In the genomic region with DNA sequence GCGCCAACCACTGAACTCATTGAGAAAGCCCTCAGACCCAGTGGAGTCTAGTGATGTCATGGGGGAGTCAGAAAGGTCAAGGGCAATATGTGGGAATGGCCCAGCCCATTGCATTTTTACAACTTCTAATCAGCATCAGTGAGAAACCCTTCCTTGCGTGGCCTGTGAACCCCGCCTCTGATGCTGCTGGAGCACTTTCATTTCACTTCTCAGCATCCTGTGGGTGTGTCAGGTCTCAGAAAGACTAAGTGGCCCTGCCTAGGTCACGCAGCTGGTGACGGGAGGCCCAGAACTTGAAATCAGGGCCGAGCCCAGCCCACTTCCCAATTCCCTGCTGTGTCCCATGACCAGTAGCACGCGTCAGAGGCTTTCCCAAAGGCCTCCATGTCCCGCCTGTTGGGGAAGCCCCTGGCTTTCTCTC, we compare ENCODE assay signal across 9 cellular contexts. TPM values are rescaled to one million over a fixed set of nuclear protein-coding genes. Genes with fewer than 3 reads are reported as not detected.
DNase-seq lines count a peak whose midpoint lies in the region; ATAC-seq, FAIRE-seq and TF ChIP-seq lines count a peak whose summit lies in the region.
"Had no signal": no experiment of that assay in that cellular context is flagged by ENCODE, and none has a peak within 500 bp of the region (broad histone marks: within the 10 kb centered on the region; RNA-seq: fewer than 3 reads in every experiment).

No MANE protein-coding gene starts in this region.

- ATAC-seq in HG03432 (IDR thresholded peaks at IDR 0.05; ENCODE audit: unreplicated experiment) = peak; percentile 67

- peak; percentile 98 for FAIRE-seq in GM12891 (lab: Jason Lieb, UNC)

- DNase-seq in GM12891 (ENCODE audit: insufficient read length, low spot score) = peak; percentile 73
- DNase-seq in activated T-helper 1 cell treated with Interleukin-2 at 50 U/mL for 16 hours (ENCODE audit: low read depth) = peak; percentile 52
- peak; percentile 75 for DNase-seq in stimulated activated CD4-positive, alpha-beta T cell treated with anti-CD3 and anti-CD28 coated beads, Interleukin-15, amount 100 ng/mL, for 24 hours
- no peak for DNase-seq in NCI-H2107 (lab: John Stamatoyannopoulos, UW)
- DNase-seq in Kasumi-1 (lab: John Stamatoyannopoulos, UW) = no peak
- DNase-seq in OCI-M1 (lab: John Stamatoyannopoulos, UW) = no peak
- no peak for DNase-seq in RKO (ENCODE audit: low spot score)
- DNase-seq: SJCRH30 had no signal

- TF ChIP-seq POLR2A in GM12891 (IDR thresholded peaks at IDR 0.05; ENCODE audit: low read depth, low read length) = no peak

TF ChIP-seq in GM12891, 5 proteins besides CTCF, POLR2A, EP300 and RAD21:
- TF ChIP-seq TAF1 (IDR thresholded peaks at IDR 0.05; ENCODE audit: low read depth, low read length) = no peak
- TF ChIP-seq POLR2AphosphoS5 (IDR thresholded peaks at IDR 0.05; ENCODE audit: low read depth, low read length) = no peak
- no peak for TF ChIP-seq PAX5 (IDR thresholded peaks at IDR 0.05; ENCODE audit: insufficient read depth, low read length, severe bottlenecking)
- TF ChIP-seq SPI1 (IDR thresholded peaks at IDR 0.05; ENCODE audit: low read depth, low read length) = 0 out of 2 replicates have a peak, but pooled peaks have one; percentile 22

RNA-seq across cellular contexts. Expression of gene DNAI2, which starts 6.1 kb away (rescaled TPM):
- 0.33 TPM for polyA plus RNA-seq in GM12891 (2012; ENCODE audit: low read depth, missing spikeins)

RNA-seq across cellular contexts. Expression of gene KIF19, which starts 45.9 kb away (rescaled TPM):
- 0.04 TPM for polyA plus RNA-seq in GM12891 (2012; ENCODE audit: low read depth, missing spikeins)

Comparison
In these comparisons a context has a peak if more than half of its experiments do, and no peak if none do; other contexts are left out.
1. DNase-seq: peak in GM12891 (single experiment), activated T-helper 1 cell treated with Interleukin-2 at 50 U/mL for 16 hours (single experiment) and stimulated activated CD4-positive, alpha-beta T cell treated with anti-CD3 and anti-CD28 coated beads, Interleukin-15, amount 100 ng/mL, for 24 hours (single experiment); none in NCI-H2107 (single experiment), Kasumi-1 (0 of 2), OCI-M1 (single experiment) and RKO (single experiment).